1 cellular context compared by ENCODE assay signal in the genomic region with DNA sequence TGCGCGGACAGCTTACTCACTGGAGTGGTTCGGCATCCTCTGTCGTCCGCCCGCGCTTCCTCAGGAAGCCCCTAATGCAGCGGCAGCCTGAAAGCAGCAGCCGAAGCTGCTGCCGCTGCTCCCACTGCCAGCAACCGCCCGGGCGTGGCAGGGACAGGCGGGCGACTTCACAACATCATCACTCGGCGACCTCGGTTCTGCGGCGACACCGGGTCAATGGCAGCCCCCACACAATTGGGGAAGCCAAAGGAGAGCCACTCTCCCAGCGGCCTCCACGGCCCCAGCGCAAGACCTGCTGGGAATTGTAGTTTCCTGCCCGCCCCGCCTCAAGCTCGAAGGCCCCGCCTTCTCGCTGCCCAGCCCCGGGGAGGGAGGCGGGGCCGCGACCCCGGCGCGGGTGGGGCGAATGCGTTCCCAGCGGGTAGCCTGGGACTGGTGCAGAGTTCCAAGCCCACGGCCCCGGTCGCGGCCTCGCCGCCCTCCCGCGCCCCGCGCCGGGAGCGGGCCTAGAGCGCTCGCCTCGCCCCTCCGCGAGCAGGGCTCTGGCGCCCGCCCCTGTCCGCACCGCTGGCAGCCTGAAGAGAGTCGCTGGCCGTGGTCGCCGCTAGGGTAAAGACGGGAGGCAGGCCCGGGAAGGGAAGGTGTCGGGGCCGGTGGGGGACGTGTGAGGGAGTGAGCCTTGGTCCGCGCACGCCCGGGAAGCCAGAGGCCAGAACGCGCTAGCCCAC.
TF ChIP-seq lines count a peak whose summit lies in the region.

A gene with protein sequence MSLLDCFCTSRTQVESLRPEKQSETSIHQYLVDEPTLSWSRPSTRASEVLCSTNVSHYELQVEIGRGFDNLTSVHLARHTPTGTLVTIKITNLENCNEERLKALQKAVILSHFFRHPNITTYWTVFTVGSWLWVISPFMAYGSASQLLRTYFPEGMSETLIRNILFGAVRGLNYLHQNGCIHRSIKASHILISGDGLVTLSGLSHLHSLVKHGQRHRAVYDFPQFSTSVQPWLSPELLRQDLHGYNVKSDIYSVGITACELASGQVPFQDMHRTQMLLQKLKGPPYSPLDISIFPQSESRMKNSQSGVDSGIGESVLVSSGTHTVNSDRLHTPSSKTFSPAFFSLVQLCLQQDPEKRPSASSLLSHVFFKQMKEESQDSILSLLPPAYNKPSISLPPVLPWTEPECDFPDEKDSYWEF (plus strand): TSS at position 411 of the 728 bp plus-strand sequence. CDS start 3,101 bp downstream, outside the sequence.
A gene with protein sequence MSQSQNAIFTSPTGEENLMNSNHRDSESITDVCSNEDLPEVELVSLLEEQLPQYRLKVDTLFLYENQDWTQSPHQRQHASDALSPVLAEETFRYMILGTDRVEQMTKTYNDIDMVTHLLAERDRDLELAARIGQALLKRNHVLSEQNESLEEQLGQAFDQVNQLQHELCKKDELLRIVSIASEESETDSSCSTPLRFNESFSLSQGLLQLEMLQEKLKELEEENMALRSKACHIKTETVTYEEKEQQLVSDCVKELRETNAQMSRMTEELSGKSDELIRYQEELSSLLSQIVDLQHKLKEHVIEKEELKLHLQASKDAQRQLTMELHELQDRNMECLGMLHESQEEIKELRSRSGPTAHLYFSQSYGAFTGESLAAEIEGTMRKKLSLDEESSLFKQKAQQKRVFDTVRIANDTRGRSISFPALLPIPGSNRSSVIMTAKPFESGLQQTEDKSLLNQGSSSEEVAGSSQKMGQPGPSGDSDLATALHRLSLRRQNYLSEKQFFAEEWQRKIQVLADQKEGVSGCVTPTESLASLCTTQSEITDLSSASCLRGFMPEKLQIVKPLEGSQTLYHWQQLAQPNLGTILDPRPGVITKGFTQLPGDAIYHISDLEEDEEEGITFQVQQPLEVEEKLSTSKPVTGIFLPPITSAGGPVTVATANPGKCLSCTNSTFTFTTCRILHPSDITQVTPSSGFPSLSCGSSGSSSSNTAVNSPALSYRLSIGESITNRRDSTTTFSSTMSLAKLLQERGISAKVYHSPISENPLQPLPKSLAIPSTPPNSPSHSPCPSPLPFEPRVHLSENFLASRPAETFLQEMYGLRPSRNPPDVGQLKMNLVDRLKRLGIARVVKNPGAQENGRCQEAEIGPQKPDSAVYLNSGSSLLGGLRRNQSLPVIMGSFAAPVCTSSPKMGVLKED (minus strand): TSS at position 129 of the 728 bp plus-strand sequence. CDS start 30,951 bp downstream, outside the sequence.

TF ChIP-seq in WTC11, 78 proteins besides CTCF, POLR2A, EP300 and RAD21 (continued from another document and continues in another):
- TF ChIP-seq, protein P1, sequence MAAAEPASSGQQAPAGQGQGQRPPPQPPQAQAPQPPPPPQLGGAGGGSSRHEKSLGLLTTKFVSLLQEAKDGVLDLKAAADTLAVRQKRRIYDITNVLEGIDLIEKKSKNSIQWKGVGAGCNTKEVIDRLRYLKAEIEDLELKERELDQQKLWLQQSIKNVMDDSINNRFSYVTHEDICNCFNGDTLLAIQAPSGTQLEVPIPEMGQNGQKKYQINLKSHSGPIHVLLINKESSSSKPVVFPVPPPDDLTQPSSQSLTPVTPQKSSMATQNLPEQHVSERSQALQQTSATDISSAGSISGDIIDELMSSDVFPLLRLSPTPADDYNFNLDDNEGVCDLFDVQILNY (CRISPR knock-in tag; IDR thresholded peaks at IDR 0.05) = peak; percentile 80; the same call in 1 of the 2 replicates
- TF ChIP-seq SMAD4 (CRISPR knock-in tag; IDR thresholded peaks at IDR 0.05) = no peak
- TF ChIP-seq, protein P2, sequence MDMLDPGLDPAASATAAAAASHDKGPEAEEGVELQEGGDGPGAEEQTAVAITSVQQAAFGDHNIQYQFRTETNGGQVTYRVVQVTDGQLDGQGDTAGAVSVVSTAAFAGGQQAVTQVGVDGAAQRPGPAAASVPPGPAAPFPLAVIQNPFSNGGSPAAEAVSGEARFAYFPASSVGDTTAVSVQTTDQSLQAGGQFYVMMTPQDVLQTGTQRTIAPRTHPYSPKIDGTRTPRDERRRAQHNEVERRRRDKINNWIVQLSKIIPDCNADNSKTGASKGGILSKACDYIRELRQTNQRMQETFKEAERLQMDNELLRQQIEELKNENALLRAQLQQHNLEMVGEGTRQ (CRISPR knock-in tag; IDR thresholded peaks at IDR 0.05) = no peak; the same call in 1 of the 2 replicates
- no peak for TF ChIP-seq ZNF671 (CRISPR knock-in tag; IDR thresholded peaks at IDR 0.05)
- TF ChIP-seq GRHL2 (CRISPR knock-in tag; IDR thresholded peaks at IDR 0.05; ENCODE audit: insufficient replicate concordance, severe bottlenecking) = no peak
- TF ChIP-seq, protein P3, sequence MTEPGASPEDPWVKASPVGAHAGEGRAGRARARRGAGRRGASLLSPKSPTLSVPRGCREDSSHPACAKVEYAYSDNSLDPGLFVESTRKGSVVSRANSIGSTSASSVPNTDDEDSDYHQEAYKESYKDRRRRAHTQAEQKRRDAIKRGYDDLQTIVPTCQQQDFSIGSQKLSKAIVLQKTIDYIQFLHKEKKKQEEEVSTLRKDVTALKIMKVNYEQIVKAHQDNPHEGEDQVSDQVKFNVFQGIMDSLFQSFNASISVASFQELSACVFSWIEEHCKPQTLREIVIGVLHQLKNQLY (CRISPR knock-in tag; IDR thresholded peaks at IDR 0.05) = no peak
- TF ChIP-seq, protein P4, sequence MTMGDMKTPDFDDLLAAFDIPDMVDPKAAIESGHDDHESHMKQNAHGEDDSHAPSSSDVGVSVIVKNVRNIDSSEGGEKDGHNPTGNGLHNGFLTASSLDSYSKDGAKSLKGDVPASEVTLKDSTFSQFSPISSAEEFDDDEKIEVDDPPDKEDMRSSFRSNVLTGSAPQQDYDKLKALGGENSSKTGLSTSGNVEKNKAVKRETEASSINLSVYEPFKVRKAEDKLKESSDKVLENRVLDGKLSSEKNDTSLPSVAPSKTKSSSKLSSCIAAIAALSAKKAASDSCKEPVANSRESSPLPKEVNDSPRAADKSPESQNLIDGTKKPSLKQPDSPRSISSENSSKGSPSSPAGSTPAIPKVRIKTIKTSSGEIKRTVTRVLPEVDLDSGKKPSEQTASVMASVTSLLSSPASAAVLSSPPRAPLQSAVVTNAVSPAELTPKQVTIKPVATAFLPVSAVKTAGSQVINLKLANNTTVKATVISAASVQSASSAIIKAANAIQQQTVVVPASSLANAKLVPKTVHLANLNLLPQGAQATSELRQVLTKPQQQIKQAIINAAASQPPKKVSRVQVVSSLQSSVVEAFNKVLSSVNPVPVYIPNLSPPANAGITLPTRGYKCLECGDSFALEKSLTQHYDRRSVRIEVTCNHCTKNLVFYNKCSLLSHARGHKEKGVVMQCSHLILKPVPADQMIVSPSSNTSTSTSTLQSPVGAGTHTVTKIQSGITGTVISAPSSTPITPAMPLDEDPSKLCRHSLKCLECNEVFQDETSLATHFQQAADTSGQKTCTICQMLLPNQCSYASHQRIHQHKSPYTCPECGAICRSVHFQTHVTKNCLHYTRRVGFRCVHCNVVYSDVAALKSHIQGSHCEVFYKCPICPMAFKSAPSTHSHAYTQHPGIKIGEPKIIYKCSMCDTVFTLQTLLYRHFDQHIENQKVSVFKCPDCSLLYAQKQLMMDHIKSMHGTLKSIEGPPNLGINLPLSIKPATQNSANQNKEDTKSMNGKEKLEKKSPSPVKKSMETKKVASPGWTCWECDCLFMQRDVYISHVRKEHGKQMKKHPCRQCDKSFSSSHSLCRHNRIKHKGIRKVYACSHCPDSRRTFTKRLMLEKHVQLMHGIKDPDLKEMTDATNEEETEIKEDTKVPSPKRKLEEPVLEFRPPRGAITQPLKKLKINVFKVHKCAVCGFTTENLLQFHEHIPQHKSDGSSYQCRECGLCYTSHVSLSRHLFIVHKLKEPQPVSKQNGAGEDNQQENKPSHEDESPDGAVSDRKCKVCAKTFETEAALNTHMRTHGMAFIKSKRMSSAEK (CRISPR knock-in tag; IDR thresholded peaks at IDR 0.05; ENCODE audit: borderline replicate concordance) = no peak
- no peak for TF ChIP-seq ZNF423 (CRISPR knock-in tag; IDR thresholded peaks at IDR 0.05)
- TF ChIP-seq RELA (CRISPR knock-in tag; IDR thresholded peaks at IDR 0.05; ENCODE audit: borderline replicate concordance) = no peak
- TF ChIP-seq, protein P5, sequence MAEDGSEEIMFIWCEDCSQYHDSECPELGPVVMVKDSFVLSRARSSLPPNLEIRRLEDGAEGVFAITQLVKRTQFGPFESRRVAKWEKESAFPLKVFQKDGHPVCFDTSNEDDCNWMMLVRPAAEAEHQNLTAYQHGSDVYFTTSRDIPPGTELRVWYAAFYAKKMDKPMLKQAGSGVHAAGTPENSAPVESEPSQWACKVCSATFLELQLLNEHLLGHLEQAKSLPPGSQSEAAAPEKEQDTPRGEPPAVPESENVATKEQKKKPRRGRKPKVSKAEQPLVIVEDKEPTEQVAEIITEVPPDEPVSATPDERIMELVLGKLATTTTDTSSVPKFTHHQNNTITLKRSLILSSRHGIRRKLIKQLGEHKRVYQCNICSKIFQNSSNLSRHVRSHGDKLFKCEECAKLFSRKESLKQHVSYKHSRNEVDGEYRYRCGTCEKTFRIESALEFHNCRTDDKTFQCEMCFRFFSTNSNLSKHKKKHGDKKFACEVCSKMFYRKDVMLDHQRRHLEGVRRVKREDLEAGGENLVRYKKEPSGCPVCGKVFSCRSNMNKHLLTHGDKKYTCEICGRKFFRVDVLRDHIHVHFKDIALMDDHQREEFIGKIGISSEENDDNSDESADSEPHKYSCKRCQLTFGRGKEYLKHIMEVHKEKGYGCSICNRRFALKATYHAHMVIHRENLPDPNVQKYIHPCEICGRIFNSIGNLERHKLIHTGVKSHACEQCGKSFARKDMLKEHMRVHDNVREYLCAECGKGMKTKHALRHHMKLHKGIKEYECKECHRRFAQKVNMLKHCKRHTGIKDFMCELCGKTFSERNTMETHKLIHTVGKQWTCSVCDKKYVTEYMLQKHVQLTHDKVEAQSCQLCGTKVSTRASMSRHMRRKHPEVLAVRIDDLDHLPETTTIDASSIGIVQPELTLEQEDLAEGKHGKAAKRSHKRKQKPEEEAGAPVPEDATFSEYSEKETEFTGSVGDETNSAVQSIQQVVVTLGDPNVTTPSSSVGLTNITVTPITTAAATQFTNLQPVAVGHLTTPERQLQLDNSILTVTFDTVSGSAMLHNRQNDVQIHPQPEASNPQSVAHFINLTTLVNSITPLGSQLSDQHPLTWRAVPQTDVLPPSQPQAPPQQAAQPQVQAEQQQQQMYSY (CRISPR knock-in tag; IDR thresholded peaks at IDR 0.05) = no peak
- no peak for TF ChIP-seq MXD4 (CRISPR knock-in tag; IDR thresholded peaks at IDR 0.05; ENCODE audit: borderline replicate concordance)
- no peak for TF ChIP-seq CBFB (CRISPR knock-in tag; IDR thresholded peaks at IDR 0.05; ENCODE audit: low read depth)
- TF ChIP-seq, protein P6, sequence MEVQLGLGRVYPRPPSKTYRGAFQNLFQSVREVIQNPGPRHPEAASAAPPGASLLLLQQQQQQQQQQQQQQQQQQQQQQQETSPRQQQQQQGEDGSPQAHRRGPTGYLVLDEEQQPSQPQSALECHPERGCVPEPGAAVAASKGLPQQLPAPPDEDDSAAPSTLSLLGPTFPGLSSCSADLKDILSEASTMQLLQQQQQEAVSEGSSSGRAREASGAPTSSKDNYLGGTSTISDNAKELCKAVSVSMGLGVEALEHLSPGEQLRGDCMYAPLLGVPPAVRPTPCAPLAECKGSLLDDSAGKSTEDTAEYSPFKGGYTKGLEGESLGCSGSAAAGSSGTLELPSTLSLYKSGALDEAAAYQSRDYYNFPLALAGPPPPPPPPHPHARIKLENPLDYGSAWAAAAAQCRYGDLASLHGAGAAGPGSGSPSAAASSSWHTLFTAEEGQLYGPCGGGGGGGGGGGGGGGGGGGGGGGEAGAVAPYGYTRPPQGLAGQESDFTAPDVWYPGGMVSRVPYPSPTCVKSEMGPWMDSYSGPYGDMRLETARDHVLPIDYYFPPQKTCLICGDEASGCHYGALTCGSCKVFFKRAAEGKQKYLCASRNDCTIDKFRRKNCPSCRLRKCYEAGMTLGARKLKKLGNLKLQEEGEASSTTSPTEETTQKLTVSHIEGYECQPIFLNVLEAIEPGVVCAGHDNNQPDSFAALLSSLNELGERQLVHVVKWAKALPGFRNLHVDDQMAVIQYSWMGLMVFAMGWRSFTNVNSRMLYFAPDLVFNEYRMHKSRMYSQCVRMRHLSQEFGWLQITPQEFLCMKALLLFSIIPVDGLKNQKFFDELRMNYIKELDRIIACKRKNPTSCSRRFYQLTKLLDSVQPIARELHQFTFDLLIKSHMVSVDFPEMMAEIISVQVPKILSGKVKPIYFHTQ (CRISPR knock-in tag; IDR thresholded peaks at IDR 0.05) = no peak
- no peak; the same call in 1 of the 2 replicates for TF ChIP-seq MYBL2 (CRISPR knock-in tag; IDR thresholded peaks at IDR 0.05)
- TF ChIP-seq, protein P7, sequence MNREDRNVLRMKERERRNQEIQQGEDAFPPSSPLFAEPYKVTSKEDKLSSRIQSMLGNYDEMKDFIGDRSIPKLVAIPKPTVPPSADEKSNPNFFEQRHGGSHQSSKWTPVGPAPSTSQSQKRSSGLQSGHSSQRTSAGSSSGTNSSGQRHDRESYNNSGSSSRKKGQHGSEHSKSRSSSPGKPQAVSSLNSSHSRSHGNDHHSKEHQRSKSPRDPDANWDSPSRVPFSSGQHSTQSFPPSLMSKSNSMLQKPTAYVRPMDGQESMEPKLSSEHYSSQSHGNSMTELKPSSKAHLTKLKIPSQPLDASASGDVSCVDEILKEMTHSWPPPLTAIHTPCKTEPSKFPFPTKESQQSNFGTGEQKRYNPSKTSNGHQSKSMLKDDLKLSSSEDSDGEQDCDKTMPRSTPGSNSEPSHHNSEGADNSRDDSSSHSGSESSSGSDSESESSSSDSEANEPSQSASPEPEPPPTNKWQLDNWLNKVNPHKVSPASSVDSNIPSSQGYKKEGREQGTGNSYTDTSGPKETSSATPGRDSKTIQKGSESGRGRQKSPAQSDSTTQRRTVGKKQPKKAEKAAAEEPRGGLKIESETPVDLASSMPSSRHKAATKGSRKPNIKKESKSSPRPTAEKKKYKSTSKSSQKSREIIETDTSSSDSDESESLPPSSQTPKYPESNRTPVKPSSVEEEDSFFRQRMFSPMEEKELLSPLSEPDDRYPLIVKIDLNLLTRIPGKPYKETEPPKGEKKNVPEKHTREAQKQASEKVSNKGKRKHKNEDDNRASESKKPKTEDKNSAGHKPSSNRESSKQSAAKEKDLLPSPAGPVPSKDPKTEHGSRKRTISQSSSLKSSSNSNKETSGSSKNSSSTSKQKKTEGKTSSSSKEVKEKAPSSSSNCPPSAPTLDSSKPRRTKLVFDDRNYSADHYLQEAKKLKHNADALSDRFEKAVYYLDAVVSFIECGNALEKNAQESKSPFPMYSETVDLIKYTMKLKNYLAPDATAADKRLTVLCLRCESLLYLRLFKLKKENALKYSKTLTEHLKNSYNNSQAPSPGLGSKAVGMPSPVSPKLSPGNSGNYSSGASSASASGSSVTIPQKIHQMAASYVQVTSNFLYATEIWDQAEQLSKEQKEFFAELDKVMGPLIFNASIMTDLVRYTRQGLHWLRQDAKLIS (CRISPR knock-in tag; IDR thresholded peaks at IDR 0.05; ENCODE audit: borderline replicate concordance) = no peak
- TF ChIP-seq, protein P8, sequence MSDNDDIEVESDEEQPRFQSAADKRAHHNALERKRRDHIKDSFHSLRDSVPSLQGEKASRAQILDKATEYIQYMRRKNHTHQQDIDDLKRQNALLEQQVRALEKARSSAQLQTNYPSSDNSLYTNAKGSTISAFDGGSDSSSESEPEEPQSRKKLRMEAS (CRISPR knock-in tag; IDR thresholded peaks at IDR 0.05) = peak; percentile 61; the same call in 1 of the 2 replicates
- no peak for TF ChIP-seq ZNF138 (CRISPR knock-in tag; conservative IDR thresholded peaks at IDR 0.05)
- TF ChIP-seq, protein P9, sequence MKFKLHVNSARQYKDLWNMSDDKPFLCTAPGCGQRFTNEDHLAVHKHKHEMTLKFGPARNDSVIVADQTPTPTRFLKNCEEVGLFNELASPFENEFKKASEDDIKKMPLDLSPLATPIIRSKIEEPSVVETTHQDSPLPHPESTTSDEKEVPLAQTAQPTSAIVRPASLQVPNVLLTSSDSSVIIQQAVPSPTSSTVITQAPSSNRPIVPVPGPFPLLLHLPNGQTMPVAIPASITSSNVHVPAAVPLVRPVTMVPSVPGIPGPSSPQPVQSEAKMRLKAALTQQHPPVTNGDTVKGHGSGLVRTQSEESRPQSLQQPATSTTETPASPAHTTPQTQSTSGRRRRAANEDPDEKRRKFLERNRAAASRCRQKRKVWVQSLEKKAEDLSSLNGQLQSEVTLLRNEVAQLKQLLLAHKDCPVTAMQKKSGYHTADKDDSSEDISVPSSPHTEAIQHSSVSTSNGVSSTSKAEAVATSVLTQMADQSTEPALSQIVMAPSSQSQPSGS (CRISPR knock-in tag; IDR thresholded peaks at IDR 0.05; ENCODE audit: borderline replicate concordance, low read depth) = no peak
